In genomic region chr17:19538095-19539039, GRCh38 we compare ENCODE assay signal across 1 cellular context.
TF ChIP-seq lines count a peak whose summit lies in the region.

No MANE protein-coding gene starts in this region.

TF ChIP-seq in HepG2, 621 proteins besides CTCF, POLR2A, EP300 and RAD21 (continued from another document and continues in another):
- TF ChIP-seq ZHX1 (CRISPR knock-in tag; IDR thresholded peaks at IDR 0.05; ENCODE audit: low read depth), result 0 out of 2 replicates have a peak, but pooled peaks have one; percentile 79
- no peak for TF ChIP-seq GRHL1 (CRISPR knock-in tag; conservative IDR thresholded peaks at IDR 0.05)
- no peak for TF ChIP-seq KDM1A (CRISPR knock-in tag; IDR thresholded peaks at IDR 0.05)
- TF ChIP-seq MTERF4 (CRISPR knock-in tag; IDR thresholded peaks at IDR 0.05), result 0 out of 2 replicates have a peak, but pooled peaks have one; percentile 9
- no peak for TF ChIP-seq ZNF557 (CRISPR knock-in tag; IDR thresholded peaks at IDR 0.05)
- TF ChIP-seq SNAPC2 (CRISPR knock-in tag; IDR thresholded peaks at IDR 0.05), result peak; percentile 89; the same call in 1 of the 2 replicates
- TF ChIP-seq THAP7 (CRISPR knock-in tag; IDR thresholded peaks at IDR 0.05), result peak; percentile 58; the same call in 1 of the 2 replicates
- peak; percentile 56; the same call in 1 of the 2 replicates for TF ChIP-seq MIER2 (CRISPR knock-in tag; IDR thresholded peaks at IDR 0.05)
- peak; percentile 80; the same call in 1 of the 2 replicates for TF ChIP-seq ZNF281 (CRISPR knock-in tag; IDR thresholded peaks at IDR 0.05; ENCODE audit: borderline replicate concordance)
- peak; percentile 89 for TF ChIP-seq IKZF5 (CRISPR knock-in tag; IDR thresholded peaks at IDR 0.05)
- TF ChIP-seq HMGXB3 (CRISPR knock-in tag; IDR thresholded peaks at IDR 0.05; ENCODE audit: borderline replicate concordance), result 0 out of 2 replicates have a peak, but pooled peaks have one; percentile 73
- peak; percentile 63; the same call in 1 of the 2 replicates for TF ChIP-seq KDM6A (CRISPR knock-in tag; IDR thresholded peaks at IDR 0.05; ENCODE audit: low read depth)
- TF ChIP-seq THAP8 (CRISPR knock-in tag; IDR thresholded peaks at IDR 0.05; ENCODE audit: borderline replicate concordance), result no peak
- TF ChIP-seq HMGA1 (CRISPR knock-in tag; conservative IDR thresholded peaks at IDR 0.05), result no peak
- TF ChIP-seq ARHGAP35 (CRISPR knock-in tag; IDR thresholded peaks at IDR 0.05; ENCODE audit: borderline replicate concordance), result no peak
- peak; percentile 55; the same call in 1 of the 2 replicates for TF ChIP-seq ZNF441 (CRISPR knock-in tag; IDR thresholded peaks at IDR 0.05; ENCODE audit: borderline replicate concordance)
- no peak for TF ChIP-seq POLR2AphosphoS2 (IDR thresholded peaks at IDR 0.05; ENCODE audit: low read depth, low read length)
- no peak for TF ChIP-seq TP53 (CRISPR knock-in tag; conservative IDR thresholded peaks at IDR 0.05)
- TF ChIP-seq MXI1 (IDR thresholded peaks at IDR 0.05; ENCODE audit: borderline replicate concordance, low read depth, low read length), result peak; percentile 40; the same call in 1 of the 3 replicates
- peak; percentile 98 for TF ChIP-seq PHF21A (CRISPR knock-in tag; IDR thresholded peaks at IDR 0.05)
- no peak for TF ChIP-seq CREB3 (CRISPR knock-in tag; IDR thresholded peaks at IDR 0.05)
- TF ChIP-seq BATF2 (CRISPR knock-in tag; IDR thresholded peaks at IDR 0.05), result no peak
- no peak for TF ChIP-seq ZNF790 (CRISPR knock-in tag; IDR thresholded peaks at IDR 0.05; ENCODE audit: borderline replicate concordance)
- no peak for TF ChIP-seq NFATC3 (CRISPR knock-in tag; IDR thresholded peaks at IDR 0.05)
- no peak for TF ChIP-seq DZIP1 (CRISPR knock-in tag; IDR thresholded peaks at IDR 0.05)
- TF ChIP-seq ZNF143 (CRISPR knock-in tag; IDR thresholded peaks at IDR 0.05), result no peak
- no peak for TF ChIP-seq GLMP (CRISPR knock-in tag; IDR thresholded peaks at IDR 0.05; ENCODE audit: borderline replicate concordance)
- TF ChIP-seq PAF1 (CRISPR knock-in tag; IDR thresholded peaks at IDR 0.05), result no peak
- peak; percentile 63; the same call in 1 of the 2 replicates for TF ChIP-seq TFDP1 (CRISPR knock-in tag; IDR thresholded peaks at IDR 0.05; ENCODE audit: borderline replicate concordance)
- no peak for TF ChIP-seq EZH2 (conservative IDR thresholded peaks at IDR 0.05; ENCODE audit: low read depth, low read length)
- TF ChIP-seq GFI1 (CRISPR knock-in tag; IDR thresholded peaks at IDR 0.05; ENCODE audit: borderline replicate concordance), result peak; percentile 85; the same call in 1 of the 2 replicates
